Comparison of ENCODE assay signal across 8 cellular contexts in genomic region chrX:2497961-2498780, GRCh38. TPM values are rescaled to one million over a fixed set of nuclear protein-coding genes. Genes with fewer than 3 reads are reported as not detected.
DNase-seq lines count a peak whose midpoint lies in the region; ATAC-seq and TF ChIP-seq lines count a peak whose summit lies in the region.

No MANE protein-coding gene starts in this region.

- peaks cover 25% of the 10 kb centered on the region for H3K4me1 ChIP-seq in iPS-20b (ENCODE audit: insufficient read depth, low read length)

- H3K36me3 ChIP-seq in iPS-20b (ENCODE audit: insufficient read depth, low read depth, low read length): peaks cover 28% of the 10 kb centered on the region

- no peak for ATAC-seq in stimulated activated naive B cell treated with anti-CD40 and anti-IgM and Interleukin-4, amounts not matched to agents 10 μg/mL and 1 μg/mL and 100 μg/mL, for 72 hours (replicated peaks)
- no peak for ATAC-seq in HG03280 (IDR thresholded peaks at IDR 0.05; ENCODE audit: unreplicated experiment)
- no peak for ATAC-seq in HG03196 (IDR thresholded peaks at IDR 0.05; ENCODE audit: unreplicated experiment)

- peaks cover 41% of the 10 kb centered on the region for H3K4me1 Mint-ChIP-seq in HFFc6 (ENCODE audit: low read depth)
- H3K4me1 Mint-ChIP-seq in stimulated activated naive B cell treated with anti-CD40 and anti-IgM and Interleukin-4, amounts not matched to agents 10 μg/mL and 1 μg/mL and 100 μg/mL, for 72 hours: peaks cover 13 to 45% of the 10 kb centered on the region in 2 donors

- peak overlapping the region; percentile 75 for H3K4me3 ChIP-seq in astrocyte of the cerebellum (ENCODE audit: low read depth, low read length)
- peak overlapping the region; percentile 89 for H3K4me3 ChIP-seq in iPS-20b (ENCODE audit: low read length)

- DNase-seq in HFFc6 (no peak), astrocyte of the cerebellum (ENCODE audit: low read depth) (no peak), NCI-H2081 (lab: John Stamatoyannopoulos, UW) (no peak), KG1 (lab: John Stamatoyannopoulos, UW) (no peak)
- DNase-seq in stimulated activated naive B cell treated with anti-CD40 and anti-IgM and Interleukin-4, amounts not matched to agents 10 μg/mL and 1 μg/mL and 100 μg/mL, for 72 hours: no peak

- no peaks in the 10 kb centered on the region for H3K9me3 ChIP-seq in iPS-20b (ENCODE audit: insufficient read depth, low read depth, low read length)

- H3K27me3 ChIP-seq in iPS-20b (ENCODE audit: insufficient read depth, low read length): no peaks in the 10 kb centered on the region

- no peaks in the 10 kb centered on the region for H3K9me3 Mint-ChIP-seq in HFFc6
- H3K9me3 Mint-ChIP-seq in stimulated activated naive B cell treated with anti-CD40 and anti-IgM and Interleukin-4, amounts not matched to agents 10 μg/mL and 1 μg/mL and 100 μg/mL, for 72 hours: no peaks in the 10 kb centered on the region

- H3K27ac ChIP-seq in iPS-20b (ENCODE audit: low read length): peak overlapping the region; percentile 64

- TF ChIP-seq CTCF in HFFc6 (IDR thresholded peaks at IDR 0.05) (no peak), astrocyte of the cerebellum (IDR thresholded peaks at IDR 0.05; ENCODE audit: low read depth, low read length, missing control alignments) (no peak)

- H3K4me3 Mint-ChIP-seq in HFFc6: peak overlapping the region; percentile 79
- peak overlapping the region; percentile 78 to 80 for H3K4me3 Mint-ChIP-seq in stimulated activated naive B cell treated with anti-CD40 and anti-IgM and Interleukin-4, amounts not matched to agents 10 μg/mL and 1 μg/mL and 100 μg/mL, for 72 hours

- H3K9ac ChIP-seq in iPS-20b (ENCODE audit: low read depth, low read length): peak overlapping the region; percentile 91

- H3K27ac Mint-ChIP-seq in HFFc6: peak overlapping the region; percentile 80
- no peak overlapping the region for H3K27ac Mint-ChIP-seq in stimulated activated naive B cell treated with anti-CD40 and anti-IgM and Interleukin-4, amounts not matched to agents 10 μg/mL and 1 μg/mL and 100 μg/mL, for 72 hours

- H3K27me3 Mint-ChIP-seq in HFFc6 (ENCODE audit: insufficient read depth): no peaks in the 10 kb centered on the region; the same call in 1 of the 2 replicates
- H3K27me3 Mint-ChIP-seq in stimulated activated naive B cell treated with anti-CD40 and anti-IgM and Interleukin-4, amounts not matched to agents 10 μg/mL and 1 μg/mL and 100 μg/mL, for 72 hours: no peaks in the 10 kb centered on the region

- in situ Hi-C loops in astrocyte of the cerebellum (cut with HindIII; ENCODE audit: low sequenced_read_pairs): no loop called here

- no peaks in the 10 kb centered on the region for H3K36me3 Mint-ChIP-seq in HFFc6 (ENCODE audit: low read depth)
- H3K36me3 Mint-ChIP-seq in stimulated activated naive B cell treated with anti-CD40 and anti-IgM and Interleukin-4, amounts not matched to agents 10 μg/mL and 1 μg/mL and 100 μg/mL, for 72 hours: peaks cover 0 to 4% of the 10 kb centered on the region in 2 donors

RNA-seq across cellular contexts. Expression of gene DHRSX, which starts 2.6 kb away (rescaled TPM):
- 10 to 100 TPM; 19.6 to 27.1 (median 22.9) TPM for total RNA-seq in HFFc6 (2021; fragmentation: NEBNext Ultra II Directional; extraction: Animal tissue kit (Norgen Biotek cat#: 25700))

RNA-seq across cellular contexts. Expression of gene ZBED1, which starts 2.6 kb away (rescaled TPM):
- 10 to 100 TPM; 24.7 to 29.6 (median 25.6) TPM for total RNA-seq in HFFc6 (2021; fragmentation: NEBNext Ultra II Directional; extraction: Animal tissue kit (Norgen Biotek cat#: 25700))
